2 cellular contexts compared by ENCODE assay signal in the genomic region with DNA sequence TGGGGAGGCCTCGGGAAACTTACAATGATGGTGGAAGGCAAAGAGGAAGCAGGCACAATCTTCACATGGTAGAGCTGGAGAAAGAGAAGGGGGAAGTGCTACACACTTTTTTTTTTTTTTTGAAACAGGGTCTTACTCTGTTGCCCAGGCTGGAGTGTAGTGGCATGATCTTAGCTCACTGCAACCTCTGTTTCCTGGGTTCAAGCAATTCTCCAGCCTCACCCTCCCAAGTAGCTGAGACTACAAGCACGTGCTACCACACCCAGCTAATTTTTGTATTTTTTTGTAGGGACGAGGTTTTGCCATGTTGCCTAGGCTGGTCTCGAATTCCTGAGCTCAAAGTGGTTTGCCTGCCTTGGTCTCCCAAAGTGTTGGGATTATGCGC. TPM values are rescaled to one million over a fixed set of nuclear protein-coding genes. Genes with fewer than 3 reads are reported as not detected.
"Had no signal": no experiment of that assay in that cellular context is flagged by ENCODE, and none has a peak within 500 bp of the region (broad histone marks: within the 10 kb centered on the region; RNA-seq: fewer than 3 reads in every experiment).

No MANE protein-coding gene starts in this region.

RNA-seq across cellular contexts. Expression of a gene that starts 48.2 kb away (rescaled TPM):
- total RNA-seq: activated CD8-positive, alpha-beta T cell treated with anti-CD3 and anti-CD28 coated beads, Interleukin-2, amount 10 ng/mL, durations not matched to agents 7 days and 5 days; OCI-LY7 had no signal
